Comparison of ENCODE assay signal across 1 cellular context in genomic region chr2:238706673-238707072, GRCh38.
TF ChIP-seq lines count a peak whose summit lies in the region.

No MANE protein-coding gene starts in this region.

TF ChIP-seq in HepG2, 621 proteins besides CTCF, POLR2A, EP300 and RAD21 (continued from another document):
- TF ChIP-seq UBTF (CRISPR knock-in tag; IDR thresholded peaks at IDR 0.05) (no peak), ZNF362 (CRISPR knock-in tag; IDR thresholded peaks at IDR 0.05; ENCODE audit: borderline replicate concordance) (no peak), CBX5 (CRISPR knock-in tag; IDR thresholded peaks at IDR 0.05; ENCODE audit: borderline replicate concordance) (no peak), ZNF761 (CRISPR knock-in tag; conservative IDR thresholded peaks at IDR 0.05) (no peak)
